ENCODE assay signal across 26 cellular contexts in the genomic region with DNA sequence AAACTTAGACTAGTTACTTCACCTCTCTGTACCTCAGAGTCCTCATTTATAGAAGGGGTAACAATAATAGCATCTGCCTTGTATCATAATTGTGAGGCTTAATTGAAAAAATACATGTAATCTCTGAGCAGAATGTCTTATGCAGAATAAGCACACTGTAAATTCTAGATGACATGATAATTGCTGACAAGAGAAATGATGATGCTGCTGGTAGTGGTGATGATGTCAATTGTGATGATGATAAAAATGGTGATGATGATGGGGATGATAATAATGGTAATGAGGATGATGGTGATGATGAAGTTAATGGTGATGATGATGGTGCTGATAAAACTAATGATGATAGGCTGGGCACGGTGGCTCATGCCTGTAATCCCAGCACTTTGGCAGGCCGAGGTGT.
"Had no signal": no experiment of that assay in that cellular context is flagged by ENCODE, and none has a peak within 500 bp of the region (broad histone marks: within the 10 kb centered on the region; RNA-seq: fewer than 3 reads in every experiment).

No MANE protein-coding gene starts in this region.

- H3K27ac ChIP-seq: stomach, suprapubic skin, testis, thoracic aorta, thyroid gland, tibial artery, tibial nerve, transverse colon, upper lobe of left lung, upper lobe of right lung, uterus, vagina had no signal

- H3K9me3 ChIP-seq: suprapubic skin, testis, thoracic aorta, thyroid gland, tibial artery, upper lobe of right lung, uterus, vagina had no signal

- DNase-seq: stimulated activated CD4-positive, alpha-beta T cell treated with anti-CD3 and anti-CD28 coated beads, Interleukin-2, amount 100 ng/mL, for 48 hours; stimulated activated CD4-positive, alpha-beta T cell treated with anti-CD3 and anti-CD28 coated beads, Interleukin-4, amount 100 ng/mL, for 1 hour; stimulated activated CD4-positive, alpha-beta T cell treated with anti-CD3 and anti-CD28 coated beads, Interleukin-4, amount 100 ng/mL, for 24 hours; stimulated activated CD4-positive, alpha-beta T cell treated with anti-CD3 and anti-CD28 coated beads, Interleukin-4, amount 100 ng/mL, for 4 hours; stimulated activated CD8-positive, alpha-beta memory T cell treated with anti-CD3 and anti-CD28 coated beads, Interleukin-4, amount 100 ng/mL, for 48 hours; stimulated activated naive B cell treated with anti-CD40 and anti-IgM and Interleukin-4, amounts not matched to agents 10 μg/mL and 1 μg/mL and 100 μg/mL, for 72 hours; stimulated activated naive CD4-positive, alpha-beta T cell; stimulated activated naive CD4-positive, alpha-beta T cell treated with Interleukin-2 at 50 U/mL for 16 hours; stimulated activated naive CD8-positive, alpha-beta T cell treated with anti-CD3 and anti-CD28 coated beads, Interleukin-15, amount 100 ng/mL, for 72 hours; stimulated activated naive CD8-positive, alpha-beta T cell treated with anti-CD3 and anti-CD28 coated beads, Interleukin-15, Interleukin-2, amounts not matched to agents 100 U/mL and 50 U/mL, for 24 hours; stomach; substantia nigra; testis; thyroid gland; tibial artery; transverse colon; trophoblast cell; upper lobe of left lung; upper lobe of right lung; uterus had no signal

- H3K4me3 ChIP-seq: stomach, suprapubic skin, testis, thoracic aorta, thyroid gland, tibial artery, tibial nerve, transverse colon, upper lobe of left lung, upper lobe of right lung, uterus, vagina had no signal

- H3K27me3 ChIP-seq: suprapubic skin, testis, thyroid gland, tibial artery, tibial nerve, transverse colon, upper lobe of left lung, upper lobe of right lung, uterus, vagina had no signal

- ATAC-seq: stimulated activated effector memory CD8-positive, alpha-beta T cell treated with anti-CD3 and anti-CD28 coated beads, Interleukin-12 subunit alpha, Interleukin-12 subunit beta, amount 100 ng/mL, for 72 hours; stimulated activated memory B cell treated with anti-CD40 and anti-IgM and Interleukin-4, amounts not matched to agents 10 μg/mL and 1 μg/mL and 100 μg/mL, for 72 hours; stimulated activated naive B cell treated with anti-CD40 and anti-IgM and Interleukin-4, amounts not matched to agents 10 μg/mL and 1 μg/mL and 100 μg/mL, for 72 hours; stimulated activated naive CD8-positive, alpha-beta T cell treated with anti-CD3 and anti-CD28 coated beads, Interleukin-15, amount 100 ng/mL, for 72 hours; stimulated activated naive CD8-positive, alpha-beta T cell treated with anti-CD3 and anti-CD28 coated beads, Interleukin-15, Interleukin-2, amounts not matched to agents 100 U/mL and 50 U/mL, for 24 hours; upper lobe of right lung had no signal

- H3K4me1 ChIP-seq: stomach, suprapubic skin, testis, thyroid gland, tibial artery, tibial nerve, transverse colon, upper lobe of left lung, upper lobe of right lung, uterus, vagina had no signal

- H3K36me3 ChIP-seq: stomach, suprapubic skin, thoracic aorta, thyroid gland, tibial artery, tibial nerve, transverse colon, upper lobe of left lung, upper lobe of right lung, uterus, vagina had no signal
